Comparison of ENCODE assay signal across 21 cellular contexts in the genomic region with DNA sequence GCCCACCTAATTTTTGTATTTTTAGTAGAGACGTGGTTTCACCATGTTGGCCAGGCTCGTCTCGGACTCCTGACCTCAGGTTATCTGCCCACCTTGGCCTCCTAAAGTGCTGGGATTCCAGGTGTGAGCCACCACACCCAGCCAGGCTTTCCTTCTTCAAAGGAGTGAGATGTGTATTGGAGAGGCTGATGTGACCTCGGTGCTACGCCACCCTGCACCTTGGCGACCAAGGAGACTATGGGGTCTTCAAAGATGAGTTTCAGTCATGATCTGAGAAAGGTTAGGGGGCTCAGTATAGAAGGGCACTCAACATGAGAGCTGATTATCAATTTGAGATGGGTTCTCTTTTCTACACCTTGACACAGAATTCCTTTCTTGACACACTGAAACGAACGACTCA.
"Had no signal": no experiment of that assay in that cellular context is flagged by ENCODE, and none has a peak within 500 bp of the region (broad histone marks: within the 10 kb centered on the region; RNA-seq: fewer than 3 reads in every experiment).

No MANE protein-coding gene starts in this region.

- H3K4me1 ChIP-seq: SJCRH30 had no signal

- H3K36me3 ChIP-seq: SJCRH30 had no signal

- H3K27ac ChIP-seq: HL-60, KMS-11 had no signal

- DNase-seq: Kasumi-1, MM.1S, NCI-H1092 treated with DMSO at 0.1 percent for 48 hours, NCI-H1436, NCI-H187, NCI-H2029, NCI-H2081 treated with DMSO at 0.1 percent for 48 hours, NCI-H2171, NCI-H226, NCI-H446, NCI-H510A, NCI-H524 treated with DMSO at 0.1 percent for 48 hours, NCI-H69, NCI-H774, RPMI8226, SHP77 treated with DMSO at 0.1 percent for 48 hours had no signal

- H3K9me3 ChIP-seq: SJCRH30 had no signal

- H3K27me3 ChIP-seq: SJCRH30 had no signal

- H3K9ac ChIP-seq: KMS-11 had no signal

- ATAC-seq: K562, SK-N-SH treated with all-trans-retinoic acid at 6 μM for 48 hours had no signal

- H3K4me2 ChIP-seq: KMS-11 had no signal

- H3K4me3 ChIP-seq: K562 had no signal
